In the genomic region with DNA sequence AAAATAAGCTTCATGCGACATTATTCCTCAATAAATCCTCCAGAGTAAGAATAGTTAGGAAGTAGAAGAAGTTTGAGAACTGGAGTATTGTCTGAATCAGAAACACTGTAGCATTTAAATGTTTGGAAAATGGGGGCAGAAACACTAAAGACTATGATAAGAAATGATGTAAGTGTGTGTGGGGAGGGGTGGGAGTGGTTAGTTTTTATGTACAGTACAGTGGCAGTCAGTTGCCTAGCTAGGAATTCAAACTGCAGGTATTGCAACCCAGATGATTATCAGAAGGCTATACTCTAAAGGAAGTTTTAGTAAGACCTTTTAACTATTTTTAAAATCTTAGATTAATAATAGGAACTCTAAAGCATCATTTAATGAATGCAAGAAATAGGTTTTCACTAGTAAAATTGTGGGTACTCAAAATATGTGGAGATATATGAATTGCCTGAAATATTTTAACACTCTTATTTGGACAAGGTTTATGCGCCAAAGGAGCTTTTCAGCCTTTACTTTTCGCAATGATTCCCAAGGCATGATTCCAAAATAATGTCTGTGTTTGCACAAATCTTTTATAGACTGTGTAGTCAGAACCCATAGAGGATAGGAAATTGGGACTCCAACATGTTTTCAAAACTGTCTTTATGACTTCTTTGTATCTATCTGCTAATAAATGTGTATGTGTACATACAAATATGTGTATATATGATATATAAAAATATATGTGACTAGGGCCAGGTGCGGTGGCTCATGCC, we compare ENCODE assay signal across 27 cellular contexts. TPM values are rescaled to one million over a fixed set of nuclear protein-coding genes. Genes with fewer than 3 reads are reported as not detected.
"Had no signal": no experiment of that assay in that cellular context is flagged by ENCODE, and none has a peak within 500 bp of the region (broad histone marks: within the 10 kb centered on the region; RNA-seq: fewer than 3 reads in every experiment).

No MANE protein-coding gene starts in this region.

- H3K9me3 Mint-ChIP-seq: nephron; stimulated activated naive B cell treated with anti-CD40 and anti-IgM and Interleukin-4, amounts not matched to agents 10 μg/mL and 1 μg/mL and 100 μg/mL, for 72 hours had no signal

- H3K27me3 ChIP-seq: left lung, pancreas, stomach, suprapubic skin, tibial nerve, upper lobe of left lung, vagina had no signal

- H3K27ac Mint-ChIP-seq: naive thymus-derived CD8-positive, alpha-beta T cell; nephron; stimulated activated naive B cell treated with anti-CD40 and anti-IgM and Interleukin-4, amounts not matched to agents 10 μg/mL and 1 μg/mL and 100 μg/mL, for 72 hours had no signal

- H3K36me3 Mint-ChIP-seq: naive thymus-derived CD8-positive, alpha-beta T cell; stimulated activated naive B cell treated with anti-CD40 and anti-IgM and Interleukin-4, amounts not matched to agents 10 μg/mL and 1 μg/mL and 100 μg/mL, for 72 hours had no signal

- H3K4me3 Mint-ChIP-seq: naive thymus-derived CD8-positive, alpha-beta T cell; nephron; neural crest cell; stimulated activated naive B cell treated with anti-CD40 and anti-IgM and Interleukin-4, amounts not matched to agents 10 μg/mL and 1 μg/mL and 100 μg/mL, for 72 hours had no signal

- H3K4me1 Mint-ChIP-seq: naive thymus-derived CD8-positive, alpha-beta T cell; nephron; neural crest cell; stimulated activated naive B cell treated with anti-CD40 and anti-IgM and Interleukin-4, amounts not matched to agents 10 μg/mL and 1 μg/mL and 100 μg/mL, for 72 hours had no signal

- H3K27me3 Mint-ChIP-seq: stimulated activated naive B cell treated with anti-CD40 and anti-IgM and Interleukin-4, amounts not matched to agents 10 μg/mL and 1 μg/mL and 100 μg/mL, for 72 hours had no signal

- ATAC-seq: left cardiac atrium; left lung; lower lobe of right lung; naive thymus-derived CD8-positive, alpha-beta T cell; pancreas; right cardiac atrium; sciatic nerve; stimulated activated naive B cell treated with anti-CD40 and anti-IgM and Interleukin-4, amounts not matched to agents 10 μg/mL and 1 μg/mL and 100 μg/mL, for 72 hours; stimulated activated naive CD8-positive, alpha-beta T cell treated with anti-CD3 and anti-CD28 coated beads, Interleukin-15, Interleukin-2, amounts not matched to agents 100 U/mL and 50 U/mL, for 24 hours had no signal

- DNase-seq: left cardiac atrium; left lung; lower lobe of right lung; mesenchymal stem cell; naive thymus-derived CD8-positive, alpha-beta T cell; nucleus accumbens; pancreas; posterior cingulate gyrus; retina; right cardiac atrium; stimulated activated CD4-positive, alpha-beta T cell treated with anti-CD3 and anti-CD28 coated beads, Interleukin-12 subunit alpha, Interleukin-12 subunit beta, amount 100 ng/mL, for 4 hours; stimulated activated CD4-positive, alpha-beta T cell treated with anti-CD3 and anti-CD28 coated beads, Interleukin-15, amount 100 ng/mL, for 24 hours; stimulated activated CD4-positive, alpha-beta T cell treated with anti-CD3 and anti-CD28 coated beads, Interleukin-2, amount 100 ng/mL, for 24 hours; stimulated activated CD4-positive, alpha-beta T cell treated with anti-CD3 and anti-CD28 coated beads, Interleukin-4, amount 100 ng/mL, for 1 hour; stimulated activated naive B cell treated with anti-CD40 and anti-IgM and Interleukin-4, amounts not matched to agents 10 μg/mL and 1 μg/mL and 100 μg/mL, for 72 hours; stimulated activated naive CD8-positive, alpha-beta T cell treated with anti-CD3 and anti-CD28 coated beads, Interleukin-15, Interleukin-2, amounts not matched to agents 100 U/mL and 50 U/mL, for 24 hours; stomach; upper lobe of left lung had no signal

- H3K4me1 ChIP-seq: left lung, lower lobe of right lung, pancreas, stomach, suprapubic skin, tibial nerve, upper lobe of left lung, vagina had no signal

- H3K27ac ChIP-seq: left lung, lower lobe of right lung, pancreas, prostate gland, skin epidermis, stomach, suprapubic skin, tibial nerve, upper lobe of left lung, vagina had no signal

- H3K9me3 ChIP-seq: lower lobe of right lung, pancreas, prostate gland, stomach, suprapubic skin, tibial nerve, vagina had no signal

- H3K36me3 ChIP-seq: left lung, lower lobe of right lung, pancreas, prostate gland, stomach, suprapubic skin, tibial nerve, upper lobe of left lung, vagina had no signal

- H3K4me3 ChIP-seq: left lung, lower lobe of right lung, pancreas, prostate gland, skin epidermis, stomach, suprapubic skin, tibial nerve, upper lobe of left lung, vagina had no signal

RNA-seq across cellular contexts. Expression of gene UTS2B, which starts 9.1 kb away (rescaled TPM):
- total RNA-seq: liver; naive thymus-derived CD8-positive, alpha-beta T cell; stomach had no signal
